Comparison of ENCODE assay signal across 17 cellular contexts in the genomic region with DNA sequence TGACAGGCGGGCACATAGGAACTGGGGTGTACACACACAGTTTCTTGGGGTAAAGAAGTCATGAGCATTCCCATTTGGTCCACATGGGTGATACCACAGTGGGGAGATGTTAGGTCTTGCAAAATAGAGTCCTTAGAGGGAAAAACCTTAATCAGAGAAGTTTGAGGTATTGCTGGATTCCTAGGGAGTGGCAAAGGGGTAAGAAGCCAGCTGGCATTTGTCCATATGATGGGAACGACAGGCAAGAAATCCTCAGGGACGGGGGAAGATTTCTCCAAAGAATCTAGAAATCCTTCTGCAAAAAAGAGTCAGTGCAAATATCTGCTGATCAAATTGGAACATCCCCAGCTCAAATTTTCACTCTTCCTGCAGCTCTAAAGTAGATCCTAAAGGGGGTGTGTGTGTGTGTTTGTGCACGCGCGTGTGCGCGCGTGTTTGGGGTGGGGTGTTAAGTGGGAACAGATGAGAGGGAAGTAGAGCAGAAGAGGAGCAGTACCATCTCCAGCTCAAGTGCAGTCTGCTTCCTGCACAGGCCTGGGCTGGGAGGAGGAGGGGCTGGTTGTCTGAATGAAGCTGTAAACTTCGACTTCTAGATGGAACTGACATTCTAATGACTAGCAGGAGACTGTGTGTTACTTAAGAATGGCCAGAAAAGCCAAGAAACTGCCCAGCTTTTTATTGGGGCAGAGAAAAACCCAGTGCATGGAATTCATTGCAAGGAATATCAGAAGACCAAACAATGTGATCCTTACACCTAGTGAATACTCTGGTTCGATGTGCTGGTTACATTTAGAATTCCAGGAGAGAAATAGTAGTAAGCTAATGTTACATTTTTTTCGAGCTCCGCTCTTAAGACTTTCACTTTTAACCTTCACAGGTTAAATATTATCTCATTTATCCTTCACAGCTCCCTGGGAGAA.
A peak's percentile ranks its signal among the peaks of the same experiment; 100 is the strongest.
DNase-seq lines count a peak whose midpoint lies in the region; ATAC-seq and TF ChIP-seq lines count a peak whose summit lies in the region.
"Had no signal": no experiment of that assay in that cellular context is flagged by ENCODE, and none has a peak within 500 bp of the region (broad histone marks: within the 10 kb centered on the region; RNA-seq: fewer than 3 reads in every experiment).

No MANE protein-coding gene starts in this region.

- H2BK15ac ChIP-seq in mesenchymal stem cell (ENCODE audit: low read depth, poor library complexity, severe bottlenecking), result no peak overlapping the region

- H3K9ac ChIP-seq in mesenchymal stem cell (ENCODE audit: low read length), result no peak overlapping the region
- H3K9ac ChIP-seq: parathyroid adenoma had no signal

- no peak overlapping the region for H4K91ac ChIP-seq in mesenchymal stem cell (ENCODE audit: low read length)

- no peak overlapping the region for H2BK120ac ChIP-seq in mesenchymal stem cell (ENCODE audit: low read depth, low read length)

- H3K36me3 Mint-ChIP-seq in T-helper 2 cell treated with Interferon-gamma antibody and Interleukin-4, amounts not matched to agents 5 μg/mL and 100 μg/mL, for 36 hours (ENCODE audit: low read depth), result peaks cover 3% of the 10 kb centered on the region
- H3K36me3 Mint-ChIP-seq in effector memory CD8-positive, alpha-beta T cell (ENCODE audit: insufficient read depth), result peaks cover 6% of the 10 kb centered on the region
- H3K36me3 Mint-ChIP-seq: immature natural killer cell had no signal

- H3K9me3 ChIP-seq in cardiac muscle cell (ENCODE audit: low read depth) (no peaks in the 10 kb centered on the region), mesenchymal stem cell (ENCODE audit: control insufficient read depth, low read length) (no peaks in the 10 kb centered on the region)
- H3K9me3 ChIP-seq: gastroesophageal sphincter had no signal

- peak; percentile 3 to 34 for DNase-seq in cardiac muscle cell (ENCODE audit: low read depth in 1 of 2, low spot score in 1 of 2)
- no peak for DNase-seq in left ventricle myocardium superior
- no peak for DNase-seq in T-helper 2 cell treated with Interferon-gamma antibody and Interleukin-4, amounts not matched to agents 5 μg/mL and 100 μg/mL, for 36 hours (ENCODE audit: low spot score)
- peak; percentile 6 for DNase-seq in mesenchymal stem cell
- DNase-seq in NCI-H1417 (lab: John Stamatoyannopoulos, UW), result no peak
- DNase-seq in T-helper 1 cell, result no peak
- no peak for DNase-seq in effector memory CD8-positive, alpha-beta T cell
- DNase-seq in NCI-H1048 (lab: John Stamatoyannopoulos, UW), result no peak
- DNase-seq: activated T-cell treated with anti-CD3 and anti-CD28 coated beads, Interleukin-2, amount 50 U/mL, for 48 hours; immature natural killer cell; NCI-H345; stimulated activated CD4-positive, alpha-beta T cell treated with anti-CD3 and anti-CD28 coated beads, Interleukin-15, amount 100 ng/mL, for 24 hours had no signal

- H3K18ac ChIP-seq in mesenchymal stem cell (ENCODE audit: low read depth in 1 of 2, low read length in 2 of 2), result no peak overlapping the region

- no peak overlapping the region for H3K27ac Mint-ChIP-seq in T-helper 2 cell treated with Interferon-gamma antibody and Interleukin-4, amounts not matched to agents 5 μg/mL and 100 μg/mL, for 36 hours
- peak overlapping the region in 1 of 2 donors; percentile 63 for H3K27ac Mint-ChIP-seq in effector memory CD8-positive, alpha-beta T cell
- H3K27ac Mint-ChIP-seq: B cell; T-helper 1 cell treated with Interleukin-12 subunit alpha and Interleukin-12 subunit beta and Interleukin-4 antibody, amounts not matched to agents 30 μg/mL and 1 μg/mL, for 36 hours had no signal

- no peak overlapping the region for H3K4ac ChIP-seq in mesenchymal stem cell (ENCODE audit: low read depth in 1 of 2, low read length in 2 of 2)

- no peak overlapping the region for H3K4me3 ChIP-seq in cardiac muscle cell
- H3K4me3 ChIP-seq in mesenchymal stem cell (ENCODE audit: insufficient read depth in 1 of 2, low read depth in 1 of 2, low read length in 2 of 2), result no peak overlapping the region
- H3K4me3 ChIP-seq: gastroesophageal sphincter, GM12878 had no signal

- no peak overlapping the region for H2AFZ ChIP-seq in mesenchymal stem cell (ENCODE audit: low read depth, low read length)
- H2AFZ ChIP-seq: parathyroid adenoma had no signal

- peak overlapping the region; percentile 35 for H3K4me2 ChIP-seq in mesenchymal stem cell (ENCODE audit: low read length, poor library complexity, severe bottlenecking)

- H3K14ac ChIP-seq in mesenchymal stem cell (ENCODE audit: low read length in 2 of 2), result no peak overlapping the region

- H3K4me1 Mint-ChIP-seq in T-helper 2 cell treated with Interferon-gamma antibody and Interleukin-4, amounts not matched to agents 5 μg/mL and 100 μg/mL, for 36 hours (ENCODE audit: low read depth), result peaks cover 27% of the 10 kb centered on the region
- H3K4me1 Mint-ChIP-seq in effector memory CD8-positive, alpha-beta T cell (ENCODE audit: low read depth in 2 of 2), result peaks cover 22 to 41% of the 10 kb centered on the region in 2 donors

- H3K4me3 Mint-ChIP-seq in T-helper 2 cell treated with Interferon-gamma antibody and Interleukin-4, amounts not matched to agents 5 μg/mL and 100 μg/mL, for 36 hours, result peak overlapping the region; percentile 19
- no peak overlapping the region for H3K4me3 Mint-ChIP-seq in effector memory CD8-positive, alpha-beta T cell
- H3K4me3 Mint-ChIP-seq: B cell; immature natural killer cell; T-helper 1 cell treated with Interleukin-12 subunit alpha and Interleukin-12 subunit beta and Interleukin-4 antibody, amounts not matched to agents 30 μg/mL and 1 μg/mL, for 36 hours had no signal

- H3K27ac ChIP-seq in cardiac muscle cell (no peak overlapping the region), mesenchymal stem cell (ENCODE audit: low read length, poor library complexity, severe bottlenecking) (peak overlapping the region; percentile 99)
- H3K27ac ChIP-seq: gastroesophageal sphincter, parathyroid adenoma had no signal

- peak overlapping the region; percentile 98 for H2AK5ac ChIP-seq in mesenchymal stem cell (ENCODE audit: low read length, severe bottlenecking)

- H3K23ac ChIP-seq in mesenchymal stem cell (ENCODE audit: low read length in 2 of 2), result no peak overlapping the region

- peak overlapping the region; percentile 7 for H4K8ac ChIP-seq in mesenchymal stem cell (ENCODE audit: low read length)

- WGBS in mesenchymal stem cell, result 57% methylated on average over 11 of the region's 13 CpGs

- H3K4me1 ChIP-seq in cardiac muscle cell (ENCODE audit: low read depth) (no peaks in the 10 kb centered on the region), mesenchymal stem cell (ENCODE audit: control insufficient read depth, insufficient read depth, low read depth, low read length) (peaks cover 17% of the 10 kb centered on the region)
- H3K4me1 ChIP-seq: gastroesophageal sphincter, parathyroid adenoma had no signal

- H3K27me3 ChIP-seq in cardiac muscle cell (no peaks in the 10 kb centered on the region), mesenchymal stem cell (ENCODE audit: control insufficient read depth in 1 of 2, insufficient read depth in 1 of 2, low read length in 2 of 2) (no peaks in the 10 kb centered on the region)

- peaks cover 7% of the 10 kb centered on the region for H3K27me3 Mint-ChIP-seq in T-helper 2 cell treated with Interferon-gamma antibody and Interleukin-4, amounts not matched to agents 5 μg/mL and 100 μg/mL, for 36 hours (ENCODE audit: low read depth)
- H3K27me3 Mint-ChIP-seq in effector memory CD8-positive, alpha-beta T cell, result no peaks in the 10 kb centered on the region

- H2BK12ac ChIP-seq in mesenchymal stem cell (ENCODE audit: low read length in 2 of 2), result no peak overlapping the region

- intact Hi-C loops in left ventricle myocardium superior (cut with micrococcal nuclease), result no loop called here

- no peak for TF ChIP-seq CTCF in cardiac muscle cell (IDR thresholded peaks at IDR 0.05; ENCODE audit: low read depth, low read length)

- peaks cover 13% of the 10 kb centered on the region for H3K79me1 ChIP-seq in mesenchymal stem cell (replicated peaks; ENCODE audit: low read length, poor library complexity, severe bottlenecking)

- no peak for ATAC-seq in left ventricle myocardium superior
- ATAC-seq in effector memory CD8-positive, alpha-beta T cell (replicated peaks), result no peak
- ATAC-seq: gastroesophageal sphincter, GM12878 had no signal

- H3K36me3 ChIP-seq in cardiac muscle cell, result no peaks in the 10 kb centered on the region
- H3K36me3 ChIP-seq in mesenchymal stem cell (ENCODE audit: control insufficient read depth in 1 of 2, insufficient read depth in 2 of 2, low read depth in 1 of 2, low read length in 2 of 2), result no peaks in the 10 kb centered on the region
- H3K36me3 ChIP-seq: gastroesophageal sphincter had no signal

- peak overlapping the region; percentile 98 for H2BK5ac ChIP-seq in mesenchymal stem cell (ENCODE audit: low read depth, low read length, poor library complexity, severe bottlenecking)

- H3K9me3 Mint-ChIP-seq in T-helper 2 cell treated with Interferon-gamma antibody and Interleukin-4, amounts not matched to agents 5 μg/mL and 100 μg/mL, for 36 hours, result no peaks in the 10 kb centered on the region
- H3K9me3 Mint-ChIP-seq in effector memory CD8-positive, alpha-beta T cell, result peaks cover 0 to 1% of the 10 kb centered on the region in 2 donors
- H3K9me3 Mint-ChIP-seq: immature natural killer cell had no signal

Comparison
In these comparisons a context has a peak if more than half of its experiments do, and no peak if none do; other contexts are left out.
1. DNase-seq: peak in cardiac muscle cell (2 of 2) and mesenchymal stem cell (single experiment); none in left ventricle myocardium superior (single experiment), T-helper 2 cell treated with Interferon-gamma antibody and Interleukin-4, amounts not matched to agents 5 μg/mL and 100 μg/mL, for 36 hours (single experiment), NCI-H1417 (0 of 3), T-helper 1 cell (0 of 5), effector memory CD8-positive, alpha-beta T cell (0 of 3) and NCI-H1048 (single experiment).